In genomic region chr17:56845934-56846333, GRCh38 we compare ENCODE assay signal across 23 cellular contexts.
DNase-seq lines count a peak whose midpoint lies in the region; ATAC-seq and FAIRE-seq lines count a peak whose summit lies in the region.
"Had no signal": no experiment of that assay in that cellular context is flagged by ENCODE, and none has a peak within 500 bp of the region (broad histone marks: within the 10 kb centered on the region; RNA-seq: fewer than 3 reads in every experiment).

No MANE protein-coding gene starts in this region.

- ATAC-seq in GM21367 (IDR thresholded peaks at IDR 0.05; ENCODE audit: unreplicated experiment) (peak; percentile 53), HG02798 (IDR thresholded peaks at IDR 0.05; ENCODE audit: poor library complexity, unreplicated experiment) (peak; percentile 49), HG02759 (IDR thresholded peaks at IDR 0.05; ENCODE audit: unreplicated experiment) (no peak), HG03457 (IDR thresholded peaks at IDR 0.05; ENCODE audit: unreplicated experiment) (no peak)
- ATAC-seq: Panc1 had no signal

- peak; percentile 44 for FAIRE-seq in GM18507 (lab: Jason Lieb, UNC)

- DNase-seq in GM18507 (ENCODE audit: extremely low spot score, insufficient read length, low read depth) (no peak), retina (no peak), GDM1 (lab: John Stamatoyannopoulos, UW) (no peak)
- DNase-seq: CD8-positive, alpha-beta memory T cell; DMS153; DND-41; H7; Karpas-422; NCI-H1092 treated with DMSO at 0.1 percent for 48 hours; NCI-H1436; NCI-H187; NCI-H2081 treated with DMSO at 0.1 percent for 48 hours; NCI-H2171; NCI-H226; NCI-H510A; NCI-H69; SIG-M5; T-helper 9 cell had no signal

Comparison
In these comparisons a context has a peak if more than half of its experiments do, and no peak if none do; other contexts are left out.
1. ATAC-seq: peak in GM21367 (single experiment) and HG02798 (single experiment); none in HG02759 (single experiment) and HG03457 (single experiment).